ENCODE assay signal across 10 cellular contexts in the genomic region with DNA sequence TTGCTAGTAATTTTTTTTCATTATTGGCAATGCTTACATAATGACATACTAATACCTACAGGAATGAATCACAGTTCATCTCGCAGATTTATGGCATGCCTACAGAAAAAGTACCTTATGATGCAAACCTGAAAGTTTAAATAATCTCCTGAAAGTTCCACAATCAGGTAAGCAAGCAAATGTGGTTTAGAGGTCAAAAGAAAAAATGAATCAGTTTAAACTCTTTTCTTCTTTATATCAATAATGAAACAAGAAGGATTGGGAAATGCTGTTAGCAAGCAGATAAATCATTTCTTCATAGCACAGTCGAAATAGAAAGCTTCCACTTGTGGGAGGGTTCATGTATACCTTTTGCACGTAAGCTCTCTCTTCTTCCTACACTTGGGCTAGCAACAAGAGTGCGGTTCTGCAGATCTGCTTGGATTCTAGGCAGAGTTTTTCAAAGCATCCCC. TPM values are rescaled to one million over a fixed set of nuclear protein-coding genes. Genes with fewer than 3 reads are reported as not detected.
DNase-seq lines count a peak whose midpoint lies in the region; ATAC-seq and TF ChIP-seq lines count a peak whose summit lies in the region.
"Had no signal": no experiment of that assay in that cellular context is flagged by ENCODE, and none has a peak within 500 bp of the region (broad histone marks: within the 10 kb centered on the region; RNA-seq: fewer than 3 reads in every experiment).

No MANE protein-coding gene starts in this region.

- POLR2A ChIA-PET in MCF 10A (lab: Yijun Ruan, JAX): interaction anchor here (1.2 kb wide), 1 partner anchor 12 kb away, joined by 3 read pairs; no protein-coding TSS in a partner anchor

- H3K4me1 Mint-ChIP-seq in MCF 10A (ENCODE audit: insufficient read depth, unreplicated experiment): peaks cover 8% of the 10 kb centered on the region
- H3K4me1 Mint-ChIP-seq in stimulated activated naive CD8-positive, alpha-beta T cell treated with anti-CD3 and anti-CD28 coated beads, Interleukin-15, amount 100 ng/mL, for 72 hours: peaks cover 49% of the 10 kb centered on the region

- TF ChIP-seq CTCF in MCF 10A (IDR thresholded peaks at IDR 0.05; ENCODE audit: unreplicated experiment) (no peak), breast epithelium (IDR thresholded peaks at IDR 0.05) (no peak)

- no peak for TF ChIP-seq POLR2A in breast epithelium (IDR thresholded peaks at IDR 0.05)

- no TSS peak for BruUV-seq in MCF 10A (replicated peaks; lab: Mats Ljungman, UMichigan)

- H3K27ac ChIP-seq in breast epithelium: no peak overlapping the region

- DNase-seq in MCF 10A (ENCODE audit: unreplicated experiment): peak; percentile 10
- DNase-seq in breast epithelium (ENCODE audit: low spot score in 2 of 2): no peak
- peak in 1 of 2 donors; percentile 32 for DNase-seq in stimulated activated naive CD8-positive, alpha-beta T cell treated with anti-CD3 and anti-CD28 coated beads, Interleukin-15, amount 100 ng/mL, for 72 hours
- no peak for DNase-seq in iPS-NIHi7 (ENCODE audit: extremely low spot score)
- no peak for DNase-seq in DMS79 treated with DMSO at 0.1 percent for 48 hours (lab: John Stamatoyannopoulos, UW)
- DNase-seq in NCI-H2029 (lab: John Stamatoyannopoulos, UW): no peak
- DNase-seq: activated CD4-positive, alpha-beta T cell treated with anti-CD3 and anti-CD28 coated beads for 4 hours; RPMI8226 had no signal

- ATAC-seq in HG02642 (IDR thresholded peaks at IDR 0.05; ENCODE audit: poor library complexity, unreplicated experiment) (peak; percentile 89), HG03558 (IDR thresholded peaks at IDR 0.05; ENCODE audit: extremely low read depth, unreplicated experiment) (peak; percentile 89)
- ATAC-seq in stimulated activated naive CD8-positive, alpha-beta T cell treated with anti-CD3 and anti-CD28 coated beads, Interleukin-15, amount 100 ng/mL, for 72 hours: peak; percentile 94

- H3K4me1 ChIP-seq in breast epithelium: no peaks in the 10 kb centered on the region

- CTCF ChIA-PET in MCF 10A (lab: Yijun Ruan, JAX): no interaction called here

- H3K9me3 ChIP-seq in breast epithelium: no peaks in the 10 kb centered on the region

- H3K27ac Mint-ChIP-seq in MCF 10A (ENCODE audit: low read depth, unreplicated experiment): no peak overlapping the region
- peak overlapping the region in 1 of 2 donors; percentile 63 for H3K27ac Mint-ChIP-seq in stimulated activated naive CD8-positive, alpha-beta T cell treated with anti-CD3 and anti-CD28 coated beads, Interleukin-15, amount 100 ng/mL, for 72 hours

- H3K27me3 Mint-ChIP-seq in MCF 10A (ENCODE audit: insufficient read depth, unreplicated experiment): peaks cover 26% of the 10 kb centered on the region
- no peaks in the 10 kb centered on the region for H3K27me3 Mint-ChIP-seq in stimulated activated naive CD8-positive, alpha-beta T cell treated with anti-CD3 and anti-CD28 coated beads, Interleukin-15, amount 100 ng/mL, for 72 hours

- H3K27me3 ChIP-seq in breast epithelium: no peaks in the 10 kb centered on the region

- H3K36me3 ChIP-seq in breast epithelium: no peaks in the 10 kb centered on the region

- no peaks in the 10 kb centered on the region for H3K36me3 Mint-ChIP-seq in MCF 10A (ENCODE audit: insufficient read depth, unreplicated experiment)

- H3K9me3 Mint-ChIP-seq in MCF 10A (ENCODE audit: unreplicated experiment): no peaks in the 10 kb centered on the region
- H3K9me3 Mint-ChIP-seq in stimulated activated naive CD8-positive, alpha-beta T cell treated with anti-CD3 and anti-CD28 coated beads, Interleukin-15, amount 100 ng/mL, for 72 hours: peaks cover 0 to 6% of the 10 kb centered on the region in 2 donors

- no peak overlapping the region for H3K4me3 ChIP-seq in breast epithelium

- intact Hi-C loops in MCF 10A (cut with micrococcal nuclease) (no loop called here), breast epithelium (cut with DNase I; ENCODE audit: low total_unique reads) (no loop called here)

- no peak overlapping the region for H3K4me3 Mint-ChIP-seq in MCF 10A (ENCODE audit: unreplicated experiment)
- peak overlapping the region; percentile 17 to 54 for H3K4me3 Mint-ChIP-seq in stimulated activated naive CD8-positive, alpha-beta T cell treated with anti-CD3 and anti-CD28 coated beads, Interleukin-15, amount 100 ng/mL, for 72 hours

RNA-seq across cellular contexts. Expression of a gene that starts 53.7 kb away (rescaled TPM):
- total RNA-seq in MCF 10A (2022) (153 and 178 TPM in 2 replicates), breast epithelium (10 to 100 TPM; 66.5 to 97.0 (median 85.5) TPM)
